Comparison of ENCODE assay signal across 20 cellular contexts in the genomic region with DNA sequence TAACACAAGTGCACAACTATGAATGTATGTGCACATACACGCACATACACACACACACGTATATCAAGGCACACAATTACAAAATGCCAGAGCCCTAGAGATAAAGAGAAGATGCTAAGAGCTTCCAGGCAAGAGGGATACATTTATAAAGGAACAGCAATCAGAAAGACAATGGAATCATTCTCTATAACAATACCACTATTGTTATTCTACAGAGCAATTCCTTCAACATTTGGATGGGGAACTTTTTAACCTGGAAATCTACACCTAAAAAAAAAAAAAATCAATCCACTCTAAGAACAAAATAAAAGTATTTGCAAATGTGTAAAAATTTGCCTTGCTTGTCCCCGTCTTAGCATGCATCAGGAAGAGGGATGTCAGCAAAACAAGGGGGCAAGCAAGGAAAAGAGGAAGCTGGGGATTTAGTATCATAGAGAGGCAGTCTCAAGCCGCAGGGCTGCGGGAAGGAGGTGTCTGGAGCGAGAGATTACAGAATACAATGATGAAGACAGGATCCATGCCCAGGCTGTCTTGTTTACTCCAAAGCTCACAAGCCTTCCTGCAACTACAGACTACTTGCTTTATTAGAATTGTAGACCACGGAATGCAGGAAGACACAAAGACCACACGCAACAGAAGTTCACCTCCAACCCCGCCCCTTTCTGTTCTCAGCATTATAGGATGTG.
A peak's percentile ranks its signal among the peaks of the same experiment; 100 is the strongest.
DNase-seq lines count a peak whose midpoint lies in the region; ATAC-seq and TF ChIP-seq lines count a peak whose summit lies in the region.
"Had no signal": no experiment of that assay in that cellular context is flagged by ENCODE, and none has a peak within 500 bp of the region (broad histone marks: within the 10 kb centered on the region; RNA-seq: fewer than 3 reads in every experiment).

No MANE protein-coding gene starts in this region.

- H3K79me2 ChIP-seq in GM23338 (replicated peaks; ENCODE audit: insufficient read depth) (no peaks in the 10 kb centered on the region), mammary epithelial cell (ENCODE audit: insufficient read depth, low read length) (no peaks in the 10 kb centered on the region), neural progenitor cell (ENCODE audit: low read depth) (no peaks in the 10 kb centered on the region), Karpas-422 (ENCODE audit: low read length) (no peaks in the 10 kb centered on the region)

- H3K9me3 ChIP-seq in mammary epithelial cell (replicated peaks; ENCODE audit: insufficient read depth, low read length) (no peaks in the 10 kb centered on the region), neural progenitor cell (ENCODE audit: low read depth) (no peaks in the 10 kb centered on the region), Karpas-422 (ENCODE audit: low read length) (no peaks in the 10 kb centered on the region), vagina (no peaks in the 10 kb centered on the region)
- H3K9me3 ChIP-seq: Caco-2, Peyer's patch had no signal

- H4K20me1 ChIP-seq in GM23338 (replicated peaks; ENCODE audit: insufficient read depth) (no peaks in the 10 kb centered on the region), mammary epithelial cell (ENCODE audit: insufficient read depth, low read length) (no peaks in the 10 kb centered on the region), neural progenitor cell (ENCODE audit: low read depth) (no peaks in the 10 kb centered on the region), Karpas-422 (ENCODE audit: insufficient read depth, low read depth, low read length) (no peaks in the 10 kb centered on the region)

- ATAC-seq in GM23338: peak; percentile 87
- ATAC-seq in activated T-helper 17 cell treated with anti-CD3 and anti-CD28 coated beads, Interleukin-2, amount 50 U/mL, for 72 hours (replicated peaks): no peak
- ATAC-seq: GM12878 had no signal

- WGBS in mammary epithelial cell (ENCODE audit: low coverage, missing lambda C conversion rate): 11% methylated on average over 8 of the region's 9 CpGs

- H2AFZ ChIP-seq in GM23338: no peak overlapping the region
- H2AFZ ChIP-seq in mammary epithelial cell (ENCODE audit: low read depth, low read length): peak overlapping the region; percentile 21
- no peak overlapping the region for H2AFZ ChIP-seq in neural progenitor cell (replicated peaks)
- H2AFZ ChIP-seq in Karpas-422 (ENCODE audit: low read length): no peak overlapping the region

- H3F3A ChIP-seq in GM23338 (replicated peaks; ENCODE audit: low read depth) (no peaks in the 10 kb centered on the region), neural progenitor cell (ENCODE audit: low read depth) (no peaks in the 10 kb centered on the region)

- peaks cover 13% of the 10 kb centered on the region for H3K27me3 Mint-ChIP-seq in GM23338 (ENCODE audit: insufficient read depth, low read depth, poor library complexity)
- peaks cover 3% of the 10 kb centered on the region for H3K27me3 Mint-ChIP-seq in neural progenitor cell (ENCODE audit: insufficient read depth, low read depth)
- peaks cover 31% of the 10 kb centered on the region for H3K27me3 Mint-ChIP-seq in activated T-helper 17 cell treated with anti-CD3 and anti-CD28 coated beads, Interleukin-2, amount 50 U/mL, for 72 hours

- TF ChIP-seq CTCF in GM23338 (conservative IDR thresholded peaks at IDR 0.05; ENCODE audit: low read depth in 2 of 2) (no peak), mammary epithelial cell (conservative IDR thresholded peaks at IDR 0.05 in 1 of 2, IDR thresholded peaks at IDR 0.05 in 1 of 2; ENCODE audit: extremely low read depth in 1 of 2, insufficient read depth in 1 of 2, low read depth in 1 of 2, low read length in 2 of 2) (no peak), neural progenitor cell (IDR thresholded peaks at IDR 0.05) (no peak), vagina (IDR thresholded peaks at IDR 0.05) (no peak)

- intact Hi-C loops in mammary epithelial cell (cut with micrococcal nuclease): no loop called here
- intact Hi-C loops in vagina (cut with DNase I): no loop called here

- H3K9me2 ChIP-seq in GM23338 (ENCODE audit: insufficient read depth) (peaks cover 39% of the 10 kb centered on the region), Karpas-422 (replicated peaks; ENCODE audit: insufficient read depth, low read length) (no peaks in the 10 kb centered on the region)

- H3K4me1 ChIP-seq in GM23338 (ENCODE audit: insufficient read depth): peaks cover 37% of the 10 kb centered on the region
- H3K4me1 ChIP-seq in mammary epithelial cell (ENCODE audit: insufficient read depth, low read length): no peaks in the 10 kb centered on the region
- H3K4me1 ChIP-seq in neural progenitor cell: peaks cover 4% of the 10 kb centered on the region
- no peaks in the 10 kb centered on the region for H3K4me1 ChIP-seq in Karpas-422 (ENCODE audit: low read length)
- H3K4me1 ChIP-seq in vagina: no peaks in the 10 kb centered on the region
- H3K4me1 ChIP-seq: Caco-2, Peyer's patch had no signal

- no peaks in the 10 kb centered on the region for H3K27me3 ChIP-seq in GM23338 (ENCODE audit: insufficient read depth)
- no peaks in the 10 kb centered on the region for H3K27me3 ChIP-seq in mammary epithelial cell (ENCODE audit: insufficient read depth, low read length)
- H3K27me3 ChIP-seq in neural progenitor cell: no peaks in the 10 kb centered on the region
- H3K27me3 ChIP-seq in Karpas-422 (ENCODE audit: low read length): no peaks in the 10 kb centered on the region
- H3K27me3 ChIP-seq in vagina: no peaks in the 10 kb centered on the region
- H3K27me3 ChIP-seq: Peyer's patch had no signal

- H3K36me3 Mint-ChIP-seq in GM23338 (ENCODE audit: low read depth) (peaks cover 7% of the 10 kb centered on the region; the same call in 1 of the 3 replicates), neural progenitor cell (no peaks in the 10 kb centered on the region)
- H3K36me3 Mint-ChIP-seq in activated T-helper 17 cell treated with anti-CD3 and anti-CD28 coated beads, Interleukin-2, amount 50 U/mL, for 72 hours (ENCODE audit: low read depth): no peaks in the 10 kb centered on the region
- H3K36me3 Mint-ChIP-seq: memory B cell had no signal

- H3K27ac Mint-ChIP-seq in GM23338: peak overlapping the region; percentile 58
- no peak overlapping the region for H3K27ac Mint-ChIP-seq in neural progenitor cell
- no peak overlapping the region for H3K27ac Mint-ChIP-seq in activated T-helper 17 cell treated with anti-CD3 and anti-CD28 coated beads, Interleukin-2, amount 50 U/mL, for 72 hours
- H3K27ac Mint-ChIP-seq: memory B cell had no signal

- no peaks in the 10 kb centered on the region for H3K36me3 ChIP-seq in GM23338 (ENCODE audit: insufficient read depth)
- no peaks in the 10 kb centered on the region for H3K36me3 ChIP-seq in mammary epithelial cell (ENCODE audit: insufficient read depth, low read length)
- no peaks in the 10 kb centered on the region for H3K36me3 ChIP-seq in neural progenitor cell
- no peaks in the 10 kb centered on the region for H3K36me3 ChIP-seq in Karpas-422 (ENCODE audit: insufficient read depth, low read length)
- H3K36me3 ChIP-seq in vagina: no peaks in the 10 kb centered on the region
- H3K36me3 ChIP-seq: Peyer's patch, WERI-Rb-1 had no signal

- CTCF ChIA-PET in mammary epithelial cell (lab: Charles Lee; ENCODE audit: low non-redundant PET): no interaction called here

- no peak overlapping the region for H3K9ac ChIP-seq in mammary epithelial cell (ENCODE audit: insufficient read depth, low read length)
- H3K9ac ChIP-seq in neural progenitor cell: no peak overlapping the region
- no peak overlapping the region for H3K9ac ChIP-seq in Karpas-422 (ENCODE audit: low read length)

- H3K4me2 ChIP-seq in GM23338 (peak overlapping the region; percentile 47), mammary epithelial cell (ENCODE audit: insufficient read depth, low read depth, low read length) (no peak overlapping the region), neural progenitor cell (peak overlapping the region; percentile 50), Karpas-422 (ENCODE audit: low read depth, low read length, poor library complexity, severe bottlenecking) (no peak overlapping the region)

- in situ Hi-C loops in mammary epithelial cell (cut with MboI; ENCODE audit: low sequenced_read_pairs in 2 of 2): no loop called here

- no TSS peak for BruUV-seq in mammary epithelial cell (replicated peaks; lab: Mats Ljungman, UMichigan)

- TF ChIP-seq POLR2A in vagina (IDR thresholded peaks at IDR 0.05): no peak

- H3K4me3 ChIP-seq in GM23338 (peak overlapping the region; percentile 32), mammary epithelial cell (replicated peaks in 1 of 3; ENCODE audit: insufficient read depth in 1 of 3, low read depth in 2 of 3, low read length in 3 of 3) (no peak overlapping the region), neural progenitor cell (no peak overlapping the region), Karpas-422 (ENCODE audit: low read length) (no peak overlapping the region), vagina (no peak overlapping the region)
- H3K4me3 ChIP-seq: GM12878, Peyer's patch had no signal

- dilution Hi-C loops in mammary epithelial cell (cut with HindIII; ENCODE audit: low sequenced_read_pairs): loop anchor here (5.0 kb wide), 1 partner anchor 61 kb away; no protein-coding TSS in a partner anchor

- H3K4me3 Mint-ChIP-seq in GM23338 (peak overlapping the region; percentile 31), neural progenitor cell (no peak overlapping the region)
- H3K4me3 Mint-ChIP-seq in activated T-helper 17 cell treated with anti-CD3 and anti-CD28 coated beads, Interleukin-2, amount 50 U/mL, for 72 hours: no peak overlapping the region
- H3K4me3 Mint-ChIP-seq: memory B cell, nephron progenitor cell had no signal

- no peaks in the 10 kb centered on the region for H3K9me3 Mint-ChIP-seq in GM23338
- peaks cover 2% of the 10 kb centered on the region for H3K9me3 Mint-ChIP-seq in neural progenitor cell
- no peaks in the 10 kb centered on the region for H3K9me3 Mint-ChIP-seq in activated T-helper 17 cell treated with anti-CD3 and anti-CD28 coated beads, Interleukin-2, amount 50 U/mL, for 72 hours
- H3K9me3 Mint-ChIP-seq: memory B cell, nephron progenitor cell had no signal

- H3K27ac ChIP-seq in GM23338 (ENCODE audit: low read depth) (peak overlapping the region; percentile 78), mammary epithelial cell (ENCODE audit: insufficient read depth, low read depth, low read length) (no peak overlapping the region), neural progenitor cell (no peak overlapping the region), Karpas-422 (ENCODE audit: low read length) (no peak overlapping the region), vagina (no peak overlapping the region)
- H3K27ac ChIP-seq: Peyer's patch, WERI-Rb-1 had no signal

- peak; percentile 59 for DNase-seq in GM23338 (ENCODE audit: low spot score)
- DNase-seq in NOMO-1 treated with DMSO at 0.1 percent for 48 hours (lab: John Stamatoyannopoulos, UW; ENCODE audit: unreplicated experiment): peak; percentile 33
- DNase-seq in mammary epithelial cell: no peak
- DNase-seq in neural progenitor cell (ENCODE audit: low spot score): peak; percentile 30
- DNase-seq in Karpas-422: no peak
- no peak for DNase-seq in vagina (ENCODE audit: extremely low spot score in 2 of 2)
- no peak for DNase-seq in dedifferentiated amniotic fluid mesenchymal stem cell (ENCODE audit: extremely low spot score)
- DNase-seq: Caco-2; dermis blood vessel endothelial cell; erythroblast; NCI-H1105 treated with DMSO at 0.1 percent for 48 hours; NCI-H69; nephron progenitor cell; Peyer's patch; stimulated activated CD4-positive, alpha-beta T cell treated with anti-CD3 and anti-CD28 coated beads, Interleukin-15, amount 100 ng/mL, for 24 hours; stimulated activated naive CD4-positive, alpha-beta T cell treated with Interleukin-2 at 50 U/mL for 16 hours; WERI-Rb-1 had no signal

- H3K4me1 Mint-ChIP-seq in GM23338: peaks cover 44% of the 10 kb centered on the region
- peaks cover 3% of the 10 kb centered on the region for H3K4me1 Mint-ChIP-seq in neural progenitor cell
- H3K4me1 Mint-ChIP-seq in activated T-helper 17 cell treated with anti-CD3 and anti-CD28 coated beads, Interleukin-2, amount 50 U/mL, for 72 hours: no peaks in the 10 kb centered on the region
- H3K4me1 Mint-ChIP-seq: memory B cell, nephron progenitor cell had no signal

Comparison
In these comparisons a context has a peak if more than half of its experiments do, and no peak if none do; other contexts are left out.
1. DNase-seq: peak in GM23338 (single experiment), NOMO-1 treated with DMSO at 0.1 percent for 48 hours (single experiment) and neural progenitor cell (single experiment); none in mammary epithelial cell (single experiment), Karpas-422 (single experiment), vagina (0 of 2) and dedifferentiated amniotic fluid mesenchymal stem cell (single experiment).
2. H3K4me2 ChIP-seq: peak in GM23338 (single experiment) and neural progenitor cell (single experiment); none in mammary epithelial cell (single experiment) and Karpas-422 (single experiment).